ENCODE assay signal across 1 cellular context in the genomic region with DNA sequence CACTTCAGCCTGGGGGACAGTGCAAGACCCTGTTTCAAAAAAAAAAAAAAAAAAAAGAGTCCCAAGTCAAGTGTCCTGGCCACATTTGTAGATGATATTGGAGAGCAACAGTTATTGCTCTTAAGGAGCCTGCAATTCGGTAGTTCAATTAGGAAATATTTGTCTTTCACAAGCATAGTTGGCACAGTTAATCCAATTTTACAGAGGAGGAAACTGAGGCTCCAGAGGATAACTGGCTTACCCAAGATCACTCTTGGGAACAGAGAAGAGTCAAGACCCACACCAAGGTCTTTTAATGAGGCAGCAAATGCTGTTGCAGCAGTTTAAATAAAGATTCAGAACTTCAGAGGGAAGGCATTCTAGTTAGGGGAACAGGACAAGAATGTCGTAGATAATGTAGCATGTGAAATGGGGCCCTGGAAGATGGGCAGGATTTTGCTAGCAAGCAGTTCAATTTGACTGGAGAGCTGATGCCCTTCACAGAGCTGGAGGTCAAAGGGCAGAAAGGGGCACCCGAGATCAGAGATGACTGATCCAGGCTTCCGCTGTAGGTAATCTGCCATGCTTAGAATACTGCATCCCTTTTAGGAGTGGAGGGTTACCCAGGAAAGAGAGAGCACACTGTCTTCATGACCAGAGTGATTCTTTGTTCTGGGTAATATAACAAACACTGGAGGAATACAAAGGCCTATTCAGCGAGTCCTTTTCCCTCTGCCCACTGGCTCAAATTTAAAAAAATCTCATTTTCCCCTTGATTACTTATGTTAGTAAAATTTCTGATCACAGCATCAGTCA.
A peak's percentile ranks its signal among the peaks of the same experiment; 100 is the strongest.
TF ChIP-seq lines count a peak whose summit lies in the region.

No MANE protein-coding gene starts in this region.

TF ChIP-seq in HepG2, 621 proteins besides CTCF, POLR2A, EP300 and RAD21 (continued from another document and continues in another):
- TF ChIP-seq ZGPAT (CRISPR knock-in tag; IDR thresholded peaks at IDR 0.05) = peak; percentile 50; the same call in 1 of the 2 replicates
- no peak for TF ChIP-seq PRDM4 (CRISPR knock-in tag; IDR thresholded peaks at IDR 0.05; ENCODE audit: borderline replicate concordance)
- peak; percentile 88 for TF ChIP-seq ESRRA (CRISPR knock-in tag; IDR thresholded peaks at IDR 0.05; ENCODE audit: low read depth)
- TF ChIP-seq ARID4A (CRISPR knock-in tag; IDR thresholded peaks at IDR 0.05; ENCODE audit: borderline replicate concordance) = peak; percentile 37; the same call in 1 of the 2 replicates
- TF ChIP-seq ZNF510 (CRISPR knock-in tag; IDR thresholded peaks at IDR 0.05; ENCODE audit: low read depth) = peak; percentile 48; the same call in 1 of the 2 replicates
- 0 out of 2 replicates have a peak, but pooled peaks have one; percentile 54 for TF ChIP-seq RARA (CRISPR knock-in tag; IDR thresholded peaks at IDR 0.05)
- no peak for TF ChIP-seq SOX6 (IDR thresholded peaks at IDR 0.05)
- TF ChIP-seq SOX6 (CRISPR knock-in tag; IDR thresholded peaks at IDR 0.05) = peak; percentile 74
- peak; percentile 72 for TF ChIP-seq ISL2 (CRISPR knock-in tag; IDR thresholded peaks at IDR 0.05)
- TF ChIP-seq ETV5 (CRISPR knock-in tag; IDR thresholded peaks at IDR 0.05; ENCODE audit: borderline replicate concordance) = peak; percentile 69; the same call in 1 of the 2 replicates
- TF ChIP-seq ZBTB7B (CRISPR knock-in tag; IDR thresholded peaks at IDR 0.05) = peak; percentile 63; the same call in 1 of the 2 replicates
- peak; percentile 40; the same call in 1 of the 2 replicates for TF ChIP-seq ZMYM4 (CRISPR knock-in tag; IDR thresholded peaks at IDR 0.05)
- TF ChIP-seq, protein P1, sequence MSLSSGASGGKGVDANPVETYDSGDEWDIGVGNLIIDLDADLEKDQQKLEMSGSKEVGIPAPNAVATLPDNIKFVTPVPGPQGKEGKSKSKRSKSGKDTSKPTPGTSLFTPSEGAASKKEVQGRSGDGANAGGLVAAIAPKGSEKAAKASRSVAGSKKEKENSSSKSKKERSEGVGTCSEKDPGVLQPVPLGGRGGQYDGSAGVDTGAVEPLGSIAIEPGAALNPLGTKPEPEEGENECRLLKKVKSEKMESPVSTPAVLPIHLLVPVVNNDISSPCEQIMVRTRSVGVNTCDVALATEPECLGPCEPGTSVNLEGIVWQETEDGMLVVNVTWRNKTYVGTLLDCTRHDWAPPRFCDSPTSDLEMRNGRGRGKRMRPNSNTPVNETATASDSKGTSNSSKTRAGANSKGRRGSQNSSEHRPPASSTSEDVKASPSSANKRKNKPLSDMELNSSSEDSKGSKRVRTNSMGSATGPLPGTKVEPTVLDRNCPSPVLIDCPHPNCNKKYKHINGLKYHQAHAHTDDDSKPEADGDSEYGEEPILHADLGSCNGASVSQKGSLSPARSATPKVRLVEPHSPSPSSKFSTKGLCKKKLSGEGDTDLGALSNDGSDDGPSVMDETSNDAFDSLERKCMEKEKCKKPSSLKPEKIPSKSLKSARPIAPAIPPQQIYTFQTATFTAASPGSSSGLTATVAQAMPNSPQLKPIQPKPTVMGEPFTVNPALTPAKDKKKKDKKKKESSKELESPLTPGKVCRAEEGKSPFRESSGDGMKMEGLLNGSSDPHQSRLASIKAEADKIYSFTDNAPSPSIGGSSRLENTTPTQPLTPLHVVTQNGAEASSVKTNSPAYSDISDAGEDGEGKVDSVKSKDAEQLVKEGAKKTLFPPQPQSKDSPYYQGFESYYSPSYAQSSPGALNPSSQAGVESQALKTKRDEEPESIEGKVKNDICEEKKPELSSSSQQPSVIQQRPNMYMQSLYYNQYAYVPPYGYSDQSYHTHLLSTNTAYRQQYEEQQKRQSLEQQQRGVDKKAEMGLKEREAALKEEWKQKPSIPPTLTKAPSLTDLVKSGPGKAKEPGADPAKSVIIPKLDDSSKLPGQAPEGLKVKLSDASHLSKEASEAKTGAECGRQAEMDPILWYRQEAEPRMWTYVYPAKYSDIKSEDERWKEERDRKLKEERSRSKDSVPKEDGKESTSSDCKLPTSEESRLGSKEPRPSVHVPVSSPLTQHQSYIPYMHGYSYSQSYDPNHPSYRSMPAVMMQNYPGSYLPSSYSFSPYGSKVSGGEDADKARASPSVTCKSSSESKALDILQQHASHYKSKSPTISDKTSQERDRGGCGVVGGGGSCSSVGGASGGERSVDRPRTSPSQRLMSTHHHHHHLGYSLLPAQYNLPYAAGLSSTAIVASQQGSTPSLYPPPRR (CRISPR knock-in tag; IDR thresholded peaks at IDR 0.05; ENCODE audit: borderline replicate concordance) = peak; percentile 51; the same call in 1 of the 2 replicates
- peak; percentile 79 for TF ChIP-seq ARID5B (CRISPR knock-in tag; IDR thresholded peaks at IDR 0.05)
- TF ChIP-seq MAX (IDR thresholded peaks at IDR 0.05) = peak; percentile 34; the same call in 1 of the 2 replicates
- no peak for TF ChIP-seq SRSF1 (optimal IDR thresholded peaks at IDR 0.05; ENCODE audit: low read depth, low read length)
- no peak for TF ChIP-seq ZNF326 (CRISPR knock-in tag; IDR thresholded peaks at IDR 0.05; ENCODE audit: borderline replicate concordance)
- TF ChIP-seq, protein P2, sequence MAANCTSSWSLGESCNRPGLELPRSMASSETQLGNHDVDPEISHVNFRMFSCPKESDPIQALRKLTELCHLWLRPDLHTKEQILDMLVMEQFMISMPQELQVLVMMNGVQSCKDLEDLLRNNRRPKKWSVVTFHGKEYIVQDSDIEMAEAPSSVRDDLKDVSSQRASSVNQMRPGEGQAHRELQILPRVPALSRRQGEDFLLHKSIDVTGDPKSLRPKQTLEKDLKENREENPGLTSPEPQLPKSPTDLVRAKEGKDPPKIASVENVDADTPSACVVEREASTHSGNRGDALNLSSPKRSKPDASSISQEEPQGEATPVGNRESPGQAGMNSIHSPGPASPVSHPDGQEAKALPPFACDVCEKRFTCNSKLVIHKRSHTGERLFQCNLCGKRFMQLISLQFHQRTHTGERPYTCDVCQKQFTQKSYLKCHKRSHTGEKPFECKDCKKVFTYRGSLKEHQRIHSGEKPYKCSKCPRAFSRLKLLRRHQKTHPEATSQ (CRISPR knock-in tag; IDR thresholded peaks at IDR 0.05; ENCODE audit: borderline replicate concordance) = peak; percentile 30; the same call in 1 of the 2 replicates
- TF ChIP-seq PPARG (CRISPR knock-in tag; conservative IDR thresholded peaks at IDR 0.05) = peak; percentile 55; the same call in 1 of the 2 replicates
- TF ChIP-seq GMEB1 (CRISPR knock-in tag; IDR thresholded peaks at IDR 0.05; ENCODE audit: borderline replicate concordance) = no peak
- no peak for TF ChIP-seq GATA4 (IDR thresholded peaks at IDR 0.05; ENCODE audit: borderline replicate concordance, low read depth)
- no peak for TF ChIP-seq FOXK2 (IDR thresholded peaks at IDR 0.05)
